Comparison of ENCODE assay signal across 23 cellular contexts in genomic region chr2:36394804-36395203, GRCh38. TPM values are rescaled to one million over a fixed set of nuclear protein-coding genes. Genes with fewer than 3 reads are reported as not detected.
DNase-seq lines count a peak whose midpoint lies in the region; TF ChIP-seq lines count a peak whose summit lies in the region.
"Had no signal": no experiment of that assay in that cellular context is flagged by ENCODE, and none has a peak within 500 bp of the region (broad histone marks: within the 10 kb centered on the region; RNA-seq: fewer than 3 reads in every experiment).

No MANE protein-coding gene starts in this region.

- no peak overlapping the region for H3K4me3 ChIP-seq in ascending aorta
- H3K4me3 ChIP-seq in tibial artery, result no peak overlapping the region
- H3K4me3 ChIP-seq: SJCRH30, skin epidermis had no signal

- H3K4me1 ChIP-seq in ascending aorta, result peaks cover 0 to 26% of the 10 kb centered on the region in 2 donors
- H3K4me1 ChIP-seq in tibial artery, result peaks cover 0 to 94% (median 28%) of the 10 kb centered on the region in 4 donors

- no peaks in the 10 kb centered on the region for H3K36me3 Mint-ChIP-seq in activated naive CD4-positive, alpha-beta T cell treated with anti-CD3 and anti-CD28 coated beads for 36 hours (ENCODE audit: low read depth)
- H3K36me3 Mint-ChIP-seq: activated CD4-positive, alpha-beta memory T cell treated with anti-CD3 and anti-CD28 coated beads for 36 hours; type B pancreatic cell had no signal

- intact Hi-C loops in ascending aorta (cut with DNase I), result no loop called here
- intact Hi-C loops in tibial artery (cut with DNase I; ENCODE audit: low total_unique reads), result no loop called here
- intact Hi-C loops in activated naive CD4-positive, alpha-beta T cell treated with anti-CD3 and anti-CD28 coated beads for 36 hours (cut with micrococcal nuclease), result no loop called here

- H3K36me3 ChIP-seq in ascending aorta (peaks cover 10 to 13% of the 10 kb centered on the region in 2 donors), tibial artery (peaks cover 0 to 11% (median 7%) of the 10 kb centered on the region in 3 donors)
- H3K36me3 ChIP-seq: SJCRH30 had no signal

- H3K4me1 Mint-ChIP-seq in activated naive CD4-positive, alpha-beta T cell treated with anti-CD3 and anti-CD28 coated beads for 36 hours (ENCODE audit: low read depth), result no peaks in the 10 kb centered on the region

- H3K9me3 Mint-ChIP-seq in activated naive CD4-positive, alpha-beta T cell treated with anti-CD3 and anti-CD28 coated beads for 36 hours, result no peaks in the 10 kb centered on the region
- H3K9me3 Mint-ChIP-seq: activated CD4-positive, alpha-beta memory T cell treated with anti-CD3 and anti-CD28 coated beads for 36 hours; nephron progenitor cell; type B pancreatic cell; WTC11 had no signal

- no peak overlapping the region for H3K27ac Mint-ChIP-seq in activated naive CD4-positive, alpha-beta T cell treated with anti-CD3 and anti-CD28 coated beads for 36 hours
- H3K27ac Mint-ChIP-seq: activated CD4-positive, alpha-beta memory T cell treated with anti-CD3 and anti-CD28 coated beads for 36 hours; nephron progenitor cell; type B pancreatic cell; WTC11 had no signal

- DNase-seq in DMS53 (lab: John Stamatoyannopoulos, UW), result peak; percentile 50
- no peak for DNase-seq in DMS53 treated with DMSO at 0.1 percent for 48 hours (lab: John Stamatoyannopoulos, UW; ENCODE audit: unreplicated experiment)
- no peak for DNase-seq in ascending aorta (ENCODE audit: low spot score in 2 of 2)
- DNase-seq in lung microvascular endothelial cell (ENCODE audit: low read depth in 2 of 2), result peak; percentile 53 to 63
- no peak for DNase-seq in tibial artery
- DNase-seq in activated naive CD4-positive, alpha-beta T cell treated with anti-CD3 and anti-CD28 coated beads for 36 hours, result no peak
- DNase-seq in KBM-7, result no peak
- DNase-seq in SIG-M5 treated with dmso at 0.1 percent for 504 hours (lab: John Stamatoyannopoulos, UW; ENCODE audit: unreplicated experiment), result no peak
- DNase-seq: activated CD4-positive, alpha-beta memory T cell treated with anti-CD3 and anti-CD28 coated beads for 36 hours; activated T-cell treated with anti-CD3 and anti-CD28 coated beads for 4 hours; amniotic stem cell; central memory CD4-positive, alpha-beta T cell; IMR-90; NCI-H146; NCI-H774; nephron progenitor cell; OCI-M1; SJCRH30; stimulated activated CD4-positive, alpha-beta T cell treated with anti-CD3 and anti-CD28 coated beads, Interleukin-2, amount 100 ng/mL, for 48 hours; stimulated activated naive CD8-positive, alpha-beta T cell treated with anti-CD3 and anti-CD28 coated beads, Interleukin-15, Interleukin-2, amounts not matched to agents 100 U/mL and 50 U/mL, for 24 hours had no signal

- H3K9me3 ChIP-seq in ascending aorta (no peaks in the 10 kb centered on the region), tibial artery (no peaks in the 10 kb centered on the region)
- H3K9me3 ChIP-seq: SJCRH30 had no signal

- TF ChIP-seq CTCF in ascending aorta (IDR thresholded peaks at IDR 0.05) (no peak), tibial artery (IDR thresholded peaks at IDR 0.05) (no peak)

- H3K27ac ChIP-seq in ascending aorta, result peak overlapping the region; percentile 39 to 77
- peak overlapping the region; percentile 72 to 75 for H3K27ac ChIP-seq in tibial artery
- H3K27ac ChIP-seq: SJCRH30 had no signal

- no peaks in the 10 kb centered on the region for H3K27me3 Mint-ChIP-seq in activated naive CD4-positive, alpha-beta T cell treated with anti-CD3 and anti-CD28 coated beads for 36 hours (ENCODE audit: low read depth)
- H3K27me3 Mint-ChIP-seq: activated CD4-positive, alpha-beta memory T cell treated with anti-CD3 and anti-CD28 coated beads for 36 hours; type B pancreatic cell had no signal

- H3K4me3 Mint-ChIP-seq in activated naive CD4-positive, alpha-beta T cell treated with anti-CD3 and anti-CD28 coated beads for 36 hours, result no peak overlapping the region
- H3K4me3 Mint-ChIP-seq: activated CD4-positive, alpha-beta memory T cell treated with anti-CD3 and anti-CD28 coated beads for 36 hours; nephron progenitor cell; type B pancreatic cell; WTC11 had no signal

- in situ Hi-C loops in KBM-7 (cut with MboI; ENCODE audit: low pct_unique_long_range_greater_than_20kb, low sequenced_read_pairs), result no loop called here

- CTCF ChIA-PET in activated naive CD4-positive, alpha-beta T cell treated with anti-CD3 and anti-CD28 coated beads for 36 hours (lab: Charles Lee), result no interaction called here

- H3K27me3 ChIP-seq in ascending aorta (no peaks in the 10 kb centered on the region), tibial artery (no peaks in the 10 kb centered on the region)
- H3K27me3 ChIP-seq: SJCRH30 had no signal

RNA-seq across cellular contexts. Expression of gene CRIM1, which starts 39.2 kb away (rescaled TPM):
- total RNA-seq in ascending aorta (273 TPM), lung microvascular endothelial cell (420 and 583 TPM in 2 replicates)
- total RNA-seq in activated naive CD4-positive, alpha-beta T cell treated with anti-CD3 and anti-CD28 coated beads for 36 hours, result 1 to 10 TPM; 3.1 to 3.3 TPM

Comparison
In these comparisons a context has a peak if more than half of its experiments do, and no peak if none do; other contexts are left out.
1. DNase-seq: peak in DMS53 (single experiment) and lung microvascular endothelial cell (2 of 2); none in DMS53 treated with DMSO at 0.1 percent for 48 hours (single experiment), ascending aorta (0 of 2), tibial artery (0 of 2), activated naive CD4-positive, alpha-beta T cell treated with anti-CD3 and anti-CD28 coated beads for 36 hours (single experiment), KBM-7 (single experiment) and SIG-M5 treated with dmso at 0.1 percent for 504 hours (single experiment).
2. RNA of gene CRIM1, which starts 39.2 kb away (total RNA-seq): 420 to 583 TPM in lung microvascular endothelial cell and 273 TPM in ascending aorta (single experiment); 3.1 to 3.3 TPM in activated naive CD4-positive, alpha-beta T cell treated with anti-CD3 and anti-CD28 coated beads for 36 hours; every median in the first group is over 10 times any median in the second.